Comparison of ENCODE assay signal across 28 cellular contexts in genomic region chr13:105338044-105338443, GRCh38.
"Had no signal": no experiment of that assay in that cellular context is flagged by ENCODE, and none has a peak within 500 bp of the region (broad histone marks: within the 10 kb centered on the region; RNA-seq: fewer than 3 reads in every experiment).

No MANE protein-coding gene starts in this region.

- H3K9me3 Mint-ChIP-seq: activated naive CD8-positive, alpha-beta T cell treated with anti-CD3 and anti-CD28 coated beads for 36 hours had no signal

- ATAC-seq: activated CD4-positive, CD25-positive, alpha-beta regulatory T cell treated with anti-CD3 and anti-CD28 coated beads, Interleukin-2, amount 50 U/mL, for 24 hours; left colon; naive thymus-derived CD4-positive, alpha-beta T cell; pancreas; T-helper 17 cell had no signal

- H3K36me3 ChIP-seq: ascending aorta, pancreas, prostate gland, spleen, transverse colon, WERI-Rb-1 had no signal

- H3K4me3 Mint-ChIP-seq: activated naive CD8-positive, alpha-beta T cell treated with anti-CD3 and anti-CD28 coated beads for 36 hours; neural crest cell; T-helper 17 cell had no signal

- H3K27ac Mint-ChIP-seq: activated naive CD8-positive, alpha-beta T cell treated with anti-CD3 and anti-CD28 coated beads for 36 hours; T-helper 17 cell had no signal

- H3K4me1 ChIP-seq: pancreas, prostate gland, spleen, testis, transverse colon had no signal

- H3K4me3 ChIP-seq: ascending aorta, pancreas, prostate gland, spleen, testis, transverse colon had no signal

- H3K27me3 ChIP-seq: ascending aorta, pancreas, spleen, testis, transverse colon had no signal

- H3K27me3 Mint-ChIP-seq: activated naive CD8-positive, alpha-beta T cell treated with anti-CD3 and anti-CD28 coated beads for 36 hours had no signal

- H3K4me1 Mint-ChIP-seq: T-helper 17 cell had no signal

- H3K36me3 Mint-ChIP-seq: activated naive CD8-positive, alpha-beta T cell treated with anti-CD3 and anti-CD28 coated beads for 36 hours; naive thymus-derived CD4-positive, alpha-beta T cell had no signal

- H3K9me3 ChIP-seq: ascending aorta, pancreas, prostate gland, spleen, testis, transverse colon had no signal

- DNase-seq: activated CD4-positive, alpha-beta T cell treated with anti-CD3 and anti-CD28 coated beads for 48 hours; activated CD4-positive, alpha-beta T cell treated with anti-CD3 and anti-CD28 coated beads, Interleukin-2, amount 50 U/mL, for 48 hours; activated CD8-positive, alpha-beta memory T cell treated with anti-CD3 and anti-CD28 coated beads for 24 hours; activated effector memory CD4-positive, alpha-beta T cell treated with Interleukin-2 at 50 U/mL for 16 hours; activated naive CD4-positive, alpha-beta T cell treated with Interleukin-2 at 50 U/mL for 16 hours; activated naive CD8-positive, alpha-beta T cell treated with anti-CD3 and anti-CD28 coated beads for 36 hours; caudate nucleus; cortex of kidney; foreskin fibroblast; head of caudate nucleus; hippocampal formation; left colon; mammary epithelial cell; nucleus accumbens; pancreas; retina; spleen; stimulated activated naive CD4-positive, alpha-beta T cell treated with Interleukin-2 at 50 U/mL for 16 hours; T-helper 17 cell; T1000; testis; transverse colon; WERI-Rb-1 had no signal

- H3K27ac ChIP-seq: ascending aorta, pancreas, prostate gland, spleen, testis, transverse colon, WERI-Rb-1 had no signal
